Comparison of ENCODE assay signal across 8 cellular contexts in genomic region chr3:32105291-32106131, GRCh38. TPM values are rescaled to one million over a fixed set of nuclear protein-coding genes. Genes with fewer than 3 reads are reported as not detected.
DNase-seq lines count a peak whose midpoint lies in the region; ATAC-seq, FAIRE-seq and TF ChIP-seq lines count a peak whose summit lies in the region.

No MANE protein-coding gene starts in this region.

- no peaks in the 10 kb centered on the region for H3K9me3 ChIP-seq in HepG2 (ENCODE audit: low read length)
- H3K9me3 ChIP-seq in right lobe of liver, result no peaks in the 10 kb centered on the region
- peaks cover 29% of the 10 kb centered on the region for H3K9me3 ChIP-seq in mesenchymal stem cell (ENCODE audit: control insufficient read depth, low read length)
- peaks cover 14% of the 10 kb centered on the region for H3K9me3 ChIP-seq in upper lobe of right lung

- H2BK15ac ChIP-seq in mesenchymal stem cell (ENCODE audit: low read depth, poor library complexity, severe bottlenecking), result peak overlapping the region; percentile 8

- FAIRE-seq in HepG2 (lab: Jason Lieb, UNC), result no peak
- FAIRE-seq in GM12892 (lab: Jason Lieb, UNC), result no peak

- in situ Hi-C loops in HepG2 (cut with HindIII; ENCODE audit: extremely low pct_ligation_motif_present, low pct_unique_long_range_greater_than_20kb), result no loop called here
- in situ Hi-C loops in astrocyte of the cerebellum (cut with HindIII; ENCODE audit: low sequenced_read_pairs), result loop anchor here (10.0 kb wide), 2 partner anchors 59 to 91 kb away; no protein-coding TSS in a partner anchor

- H3K4me3 ChIP-seq in HepG2 (replicated peaks in 1 of 3; ENCODE audit: insufficient read depth in 1 of 3, low read depth in 2 of 3, low read length in 3 of 3), result peak overlapping the region; percentile 58 to 79 (median 63)
- peak overlapping the region in 1 of 3 donors; percentile 79 for H3K4me3 ChIP-seq in right lobe of liver
- peak overlapping the region; percentile 63 for H3K4me3 ChIP-seq in astrocyte of the cerebellum (ENCODE audit: low read depth, low read length)
- H3K4me3 ChIP-seq in mesenchymal stem cell (ENCODE audit: insufficient read depth in 1 of 2, low read depth in 1 of 2, low read length in 2 of 2), result peak overlapping the region in 1 of 2 experiments; percentile 81
- H3K4me3 ChIP-seq in upper lobe of right lung, result peak overlapping the region; percentile 81

- H2AK5ac ChIP-seq in mesenchymal stem cell (ENCODE audit: low read length, severe bottlenecking), result no peak overlapping the region

- BruUV-seq in HepG2 (replicated peaks; lab: Mats Ljungman, UMichigan), result no TSS peak

- peak overlapping the region; percentile 99 for H3K4me2 ChIP-seq in HepG2 (ENCODE audit: low read depth, low read length)
- peak overlapping the region; percentile 74 for H3K4me2 ChIP-seq in mesenchymal stem cell (ENCODE audit: low read length, poor library complexity, severe bottlenecking)

- TF ChIP-seq CTCF in HepG2 (CRISPR knock-in tag; IDR thresholded peaks at IDR 0.05) (no peak), right lobe of liver (IDR thresholded peaks at IDR 0.05) (no peak), astrocyte of the cerebellum (IDR thresholded peaks at IDR 0.05; ENCODE audit: low read depth, low read length, missing control alignments) (no peak), upper lobe of right lung (IDR thresholded peaks at IDR 0.05) (no peak)

- no peak for DNase-seq in HepG2 (ENCODE audit: low spot score)
- DNase-seq in right lobe of liver, result no peak
- DNase-seq in astrocyte of the cerebellum (ENCODE audit: low read depth), result no peak
- peak; percentile 36 for DNase-seq in mesenchymal stem cell
- DNase-seq in upper lobe of right lung, result no peak
- no peak for DNase-seq in NCI-H146 (lab: John Stamatoyannopoulos, UW)
- no peak for DNase-seq in GM12892 (ENCODE audit: insufficient read length)
- DNase-seq in stimulated activated CD4-positive, alpha-beta T cell treated with anti-CD3 and anti-CD28 coated beads, Interleukin-4, amount 100 ng/mL, for 1 hour, result no peak

- H2BK5ac ChIP-seq in mesenchymal stem cell (ENCODE audit: low read depth, low read length, poor library complexity, severe bottlenecking), result no peak overlapping the region

- no peak for TF ChIP-seq RAD21 in HepG2 (CRISPR knock-in tag; IDR thresholded peaks at IDR 0.05)

- H3K23ac ChIP-seq in mesenchymal stem cell (ENCODE audit: low read length in 2 of 2), result no peak overlapping the region

- H3K9ac ChIP-seq in HepG2 (ENCODE audit: insufficient read depth, low read depth, low read length) (peak overlapping the region; percentile 72), mesenchymal stem cell (ENCODE audit: low read length) (peak overlapping the region; percentile 68)

- TF ChIP-seq EP300 in HepG2 (IDR thresholded peaks at IDR 0.05; ENCODE audit: low read depth in 2 of 2, low read length in 2 of 2) (no peak), HepG2 (CRISPR knock-in tag; IDR thresholded peaks at IDR 0.05; ENCODE audit: borderline replicate concordance) (no peak)

- H4K8ac ChIP-seq in mesenchymal stem cell (ENCODE audit: low read length), result peak overlapping the region; percentile 100

- intact Hi-C loops in HepG2 (cut with micrococcal nuclease; ENCODE audit: unreplicated experiment), result loop anchor here (2.0 to 5.0 kb wide), 2 partner anchors 37 to 573 kb away; partner anchors contain the start of gene STT3B
- intact Hi-C loops in right lobe of liver (cut with DNase I), result no loop called here
- intact Hi-C loops in upper lobe of right lung (cut with DNase I), result no loop called here

- no peak overlapping the region for H3K4ac ChIP-seq in mesenchymal stem cell (ENCODE audit: low read depth in 1 of 2, low read length in 2 of 2)

- no peak overlapping the region for H2BK12ac ChIP-seq in mesenchymal stem cell (ENCODE audit: low read length in 2 of 2)

- H2AFZ ChIP-seq in HepG2 (ENCODE audit: low read length) (peak overlapping the region; percentile 99), mesenchymal stem cell (ENCODE audit: low read depth, low read length) (peak overlapping the region; percentile 98)

- H3K79me1 ChIP-seq in mesenchymal stem cell (replicated peaks; ENCODE audit: low read length, poor library complexity, severe bottlenecking), result peaks cover 9% of the 10 kb centered on the region

- no peaks in the 10 kb centered on the region for H3K79me2 ChIP-seq in HepG2 (ENCODE audit: insufficient read depth, low read length)

- 71% methylated on average over 7 of the region's 7 CpGs for WGBS in HepG2 (ENCODE audit: low lambda C conversion rate)
- 76% methylated on average over 6 of the region's 7 CpGs for WGBS in right lobe of liver (ENCODE audit: insufficient coverage, low coverage, low lambda C conversion rate, missing lambda C conversion rate)
- WGBS in mesenchymal stem cell, result 92% methylated on average over 7 of the region's 7 CpGs

- ATAC-seq in HepG2 (no peak), right lobe of liver (no peak), upper lobe of right lung (no peak)

- TF ChIP-seq POLR2A in HepG2 (IDR thresholded peaks at IDR 0.05; ENCODE audit: insufficient read depth in 1 of 2, low read depth in 2 of 2, low read length in 2 of 2) (no peak), right lobe of liver (IDR thresholded peaks at IDR 0.05) (no peak), GM12892 (IDR thresholded peaks at IDR 0.05; ENCODE audit: low read depth, low read length) (no peak)

- no peak overlapping the region for H2BK120ac ChIP-seq in mesenchymal stem cell (ENCODE audit: low read depth, low read length)

- POLR2A ChIA-PET in HepG2 (lab: Yijun Ruan, JAX), result interaction anchor here (0.9 to 1.2 kb wide), 3 partner anchors 9 to 87 kb away, joined by 3 to 4 read pairs (median 3); no protein-coding TSS in a partner anchor

- no peaks in the 10 kb centered on the region; a peak in 1 of 5 replicates for H3K27me3 ChIP-seq in HepG2 (ENCODE audit: control insufficient read depth in 1 of 2, insufficient read depth in 2 of 2, low read length in 2 of 2)
- no peaks in the 10 kb centered on the region for H3K27me3 ChIP-seq in right lobe of liver
- H3K27me3 ChIP-seq in mesenchymal stem cell (ENCODE audit: control insufficient read depth in 1 of 2, insufficient read depth in 1 of 2, low read length in 2 of 2), result no peaks in the 10 kb centered on the region
- no peaks in the 10 kb centered on the region for H3K27me3 ChIP-seq in upper lobe of right lung

- H3K27ac ChIP-seq in HepG2 (ENCODE audit: extremely low read length, insufficient read depth, low read length) (no peak overlapping the region), right lobe of liver (no peak overlapping the region), mesenchymal stem cell (ENCODE audit: low read length, poor library complexity, severe bottlenecking) (no peak overlapping the region), upper lobe of right lung (peak overlapping the region; percentile 67)

- H3K36me3 ChIP-seq in HepG2 (replicated peaks in 1 of 2; ENCODE audit: control insufficient read depth in 1 of 2, insufficient read depth in 2 of 2, low read length in 2 of 2) (no peaks in the 10 kb centered on the region), right lobe of liver (no peaks in the 10 kb centered on the region), mesenchymal stem cell (ENCODE audit: control insufficient read depth in 1 of 2, insufficient read depth in 2 of 2, low read depth in 1 of 2, low read length in 2 of 2) (no peaks in the 10 kb centered on the region), upper lobe of right lung (no peaks in the 10 kb centered on the region)

- H4K20me1 ChIP-seq in HepG2 (ENCODE audit: insufficient read depth, low read length), result no peaks in the 10 kb centered on the region

- no peak overlapping the region for H3K14ac ChIP-seq in mesenchymal stem cell (ENCODE audit: low read length in 2 of 2)

- no peak overlapping the region for H3K18ac ChIP-seq in mesenchymal stem cell (ENCODE audit: low read depth in 1 of 2, low read length in 2 of 2)

- CTCF ChIA-PET in HepG2 (lab: Yijun Ruan, JAX; ENCODE audit: low intra/inter-chr PET ratio, low total read pairs), result no interaction called here

- H4K91ac ChIP-seq in mesenchymal stem cell (ENCODE audit: low read length), result no peak overlapping the region

- H3K4me1 ChIP-seq in HepG2 (ENCODE audit: insufficient read depth, low read length), result peaks cover 48% of the 10 kb centered on the region
- no peaks in the 10 kb centered on the region for H3K4me1 ChIP-seq in right lobe of liver
- peaks cover 8% of the 10 kb centered on the region for H3K4me1 ChIP-seq in mesenchymal stem cell (ENCODE audit: control insufficient read depth, insufficient read depth, low read depth, low read length)
- H3K4me1 ChIP-seq in upper lobe of right lung, result peaks cover 37% of the 10 kb centered on the region

RNA-seq across cellular contexts. Expression of gene GPD1L, which starts 0.9 kb away (rescaled TPM):
- 13.7 and 20.1 TPM in 2 replicates for total RNA-seq in HepG2 (2016; rRNA removed; fragmentation: Illumina TruSeq; extraction: Trizol)
- total RNA-seq in HepG2 (2016; cell fraction: cytosol; rRNA removed; fragmentation: Illumina TruSeq; extraction: Trizol; ENCODE audit: low read depth), result 1.3 and 3.3 TPM in 2 replicates
- total RNA-seq in HepG2 (2016; cell fraction: insoluble cytoplasmic fraction; rRNA removed; fragmentation: Illumina TruSeq; extraction: Trizol), result 13.6 and 21.2 TPM in 2 replicates
- total RNA-seq in HepG2 (2016; cell fraction: membrane; rRNA removed; fragmentation: Illumina TruSeq; extraction: Trizol), result 5.5 and 5.8 TPM in 2 replicates
- total RNA-seq in HepG2 (2016; cell fraction: nucleus; rRNA removed; fragmentation: Illumina TruSeq; extraction: Trizol), result 8.4 and 8.6 TPM in 2 replicates
- 4.0 and 4.9 TPM in 2 replicates for polyA plus RNA-seq in HepG2 (2011; rRNA removed)
- 2.8 and 4.0 TPM in 2 replicates for polyA plus RNA-seq in HepG2 (2011; cell fraction: cytosol; rRNA removed)
- polyA plus RNA-seq in HepG2 (2011; cell fraction: nucleus; rRNA removed), result 2.0 and 3.7 TPM in 2 replicates
- 4.3 and 6.1 TPM in 2 replicates for polyA plus RNA-seq in HepG2 (2012)
- 0.65 and 0.78 TPM in 2 replicates for polyA plus RNA-seq in HepG2 (2016; cell fraction: cytosol; fragmentation: Illumina TruSeq; extraction: Trizol; ENCODE audit: low read depth)
- polyA plus RNA-seq in HepG2 (2016; cell fraction: insoluble cytoplasmic fraction; fragmentation: Illumina TruSeq; extraction: Trizol; ENCODE audit: low read depth), result 15.6 and 16.7 TPM in 2 replicates
- 2.3 and 2.4 TPM in 2 replicates for polyA plus RNA-seq in HepG2 (2016; cell fraction: membrane; fragmentation: Illumina TruSeq; extraction: Trizol; ENCODE audit: low read depth)
- polyA plus RNA-seq in HepG2 (2016; cell fraction: nucleus; fragmentation: Illumina TruSeq; extraction: Trizol; ENCODE audit: insufficient read depth, low read depth), result 7.8 and 8.2 TPM in 2 replicates
- 4.9 and 19.8 TPM in 2 replicates for polyA minus RNA-seq in HepG2 (2011; rRNA and poly(A)+ RNA removed; ENCODE audit: low replicate concordance)
- polyA minus RNA-seq in HepG2 (2011; cell fraction: cytosol; rRNA and poly(A)+ RNA removed), result 3.4 and 3.9 TPM in 2 replicates
- polyA minus RNA-seq in HepG2 (2011; cell fraction: nucleus; rRNA and poly(A)+ RNA removed), result 2.7 and 4.0 TPM in 2 replicates
- 1 to 10 TPM; 1.5 to 3.3 (median 2.6) TPM for total RNA-seq in right lobe of liver
- 4.4 TPM for polyA plus RNA-seq in mesenchymal stem cell (2013, experiment 1 of 2)
- 4.5 TPM for polyA plus RNA-seq in mesenchymal stem cell (2013, experiment 2 of 2)
- total RNA-seq in upper lobe of right lung, result 84.1 TPM
- polyA plus RNA-seq in GM12892 (2012; ENCODE audit: missing spikeins), result 2.6 TPM
